17 cellular contexts compared by ENCODE assay signal in genomic region chr12:52249511-52250047, GRCh38. TPM values are rescaled to one million over a fixed set of nuclear protein-coding genes. Genes with fewer than 3 reads are reported as not detected.
DNase-seq lines count a peak whose midpoint lies in the region; ATAC-seq, FAIRE-seq and TF ChIP-seq lines count a peak whose summit lies in the region.
"Had no signal": no experiment of that assay in that cellular context is flagged by ENCODE, and none has a peak within 500 bp of the region (broad histone marks: within the 10 kb centered on the region; RNA-seq: fewer than 3 reads in every experiment).

No MANE protein-coding gene starts in this region.

- peaks cover 27% of the 10 kb centered on the region for H3K36me3 Mint-ChIP-seq in activated CD4-positive, alpha-beta T cell treated with anti-CD3 and anti-CD28 coated beads, Interleukin-2, amount 10 ng/mL, durations not matched to agents 24 days and 14 days (ENCODE audit: low read depth)
- H3K36me3 Mint-ChIP-seq: stimulated activated memory B cell treated with anti-CD40 and anti-IgM and Interleukin-4, amounts not matched to agents 10 μg/mL and 1 μg/mL and 100 μg/mL, for 72 hours had no signal

- peak overlapping the region; percentile 52 for H3K4me3 Mint-ChIP-seq in activated CD4-positive, alpha-beta T cell treated with anti-CD3 and anti-CD28 coated beads, Interleukin-2, amount 10 ng/mL, durations not matched to agents 24 days and 14 days
- H3K4me3 Mint-ChIP-seq: stimulated activated memory B cell treated with anti-CD40 and anti-IgM and Interleukin-4, amounts not matched to agents 10 μg/mL and 1 μg/mL and 100 μg/mL, for 72 hours had no signal

- H3K9me3 ChIP-seq in iPS-15b (ENCODE audit: control insufficient read depth, insufficient read depth, low read length) = no peaks in the 10 kb centered on the region
- no peaks in the 10 kb centered on the region for H3K9me3 ChIP-seq in gastrocnemius medialis

- H3K4me1 ChIP-seq in iPS-15b (ENCODE audit: control insufficient read depth, insufficient read depth, low read length) (peaks cover 2% of the 10 kb centered on the region), gastrocnemius medialis (peaks cover 37 to 45% of the 10 kb centered on the region in 2 donors)

- no peak overlapping the region for H3K9ac ChIP-seq in iPS-15b (ENCODE audit: low read depth, low read length)

- peak overlapping the region in 3 of 4 donors; percentile 73 to 80 (median 79) for H3K27ac ChIP-seq in gastrocnemius medialis

- no peak for TF ChIP-seq CTCF in gastrocnemius medialis (IDR thresholded peaks at IDR 0.05 in 4 of 5, conservative IDR thresholded peaks at IDR 0.05 in 1 of 5)

- no peak for ATAC-seq in gastrocnemius medialis
- ATAC-seq: stimulated activated memory B cell treated with anti-CD40 and anti-IgM and Interleukin-4, amounts not matched to agents 10 μg/mL and 1 μg/mL and 100 μg/mL, for 72 hours had no signal

- H3K27me3 ChIP-seq in iPS-15b (ENCODE audit: control insufficient read depth, insufficient read depth, low read length) (peaks cover 33% of the 10 kb centered on the region), gastrocnemius medialis (no peaks in the 10 kb centered on the region)

- no peak for TF ChIP-seq POLR2A in gastrocnemius medialis (IDR thresholded peaks at IDR 0.05)

- FAIRE-seq in GM19239 (lab: Jason Lieb, UNC) = no peak

- in situ Hi-C loops in gastrocnemius medialis (cut with MboI; ENCODE audit: low sequenced_read_pairs in 4 of 4) = no loop called here
- in situ Hi-C loops in G401 (cut with HindIII; ENCODE audit: low sequenced_read_pairs) = no loop called here

- no peak for DNase-seq in activated CD4-positive, alpha-beta T cell treated with anti-CD3 and anti-CD28 coated beads, Interleukin-2, amount 10 ng/mL, durations not matched to agents 24 days and 14 days
- DNase-seq in activated CD4-positive, alpha-beta T cell treated with anti-CD3 and anti-CD28 coated beads for 1 hour = no peak
- DNase-seq in RPMI8226 (peak; percentile 49), gastrocnemius medialis (no peak), G401 (ENCODE audit: low spot score) (no peak), DMS79 treated with DMSO at 0.1 percent for 48 hours (lab: John Stamatoyannopoulos, UW) (no peak), GM19239 (ENCODE audit: insufficient read length, low spot score) (no peak)
- DNase-seq: activated naive CD4-positive, alpha-beta T cell; central memory CD4-positive, alpha-beta T cell; HCEC 1CT; NCI-H1417; stimulated activated CD4-positive, alpha-beta T cell treated with anti-CD3 and anti-CD28 coated beads, Interleukin-4, amount 100 ng/mL, for 4 hours; T-helper 9 cell had no signal

- H3K36me3 ChIP-seq in iPS-15b (ENCODE audit: control insufficient read depth, insufficient read depth, low read length) (peaks cover 2% of the 10 kb centered on the region), gastrocnemius medialis (no peaks in the 10 kb centered on the region)

- intact Hi-C loops in activated CD4-positive, alpha-beta T cell treated with anti-CD3 and anti-CD28 coated beads, Interleukin-2, amount 10 ng/mL, durations not matched to agents 24 days and 14 days (cut with micrococcal nuclease) = loop anchor here (10.0 kb wide), 1 partner anchor 275 kb away; no protein-coding TSS in a partner anchor
- intact Hi-C loops in gastrocnemius medialis (cut with DNase I; ENCODE audit: low total_unique reads) = loop anchor here (2.0 kb wide), 1 partner anchor 13 kb away; no protein-coding TSS in a partner anchor

- H3K4me3 ChIP-seq in iPS-15b (ENCODE audit: low read depth, low read length) = peak overlapping the region; percentile 27
- H3K4me3 ChIP-seq in gastrocnemius medialis = no peak overlapping the region

- peaks cover 69% of the 10 kb centered on the region for H3K4me1 Mint-ChIP-seq in activated CD4-positive, alpha-beta T cell treated with anti-CD3 and anti-CD28 coated beads, Interleukin-2, amount 10 ng/mL, durations not matched to agents 24 days and 14 days

- no peaks in the 10 kb centered on the region for H3K27me3 Mint-ChIP-seq in activated CD4-positive, alpha-beta T cell treated with anti-CD3 and anti-CD28 coated beads, Interleukin-2, amount 10 ng/mL, durations not matched to agents 24 days and 14 days

- H3K9me3 Mint-ChIP-seq in activated CD4-positive, alpha-beta T cell treated with anti-CD3 and anti-CD28 coated beads, Interleukin-2, amount 10 ng/mL, durations not matched to agents 24 days and 14 days = peaks cover 3% of the 10 kb centered on the region
- H3K9me3 Mint-ChIP-seq: stimulated activated memory B cell treated with anti-CD40 and anti-IgM and Interleukin-4, amounts not matched to agents 10 μg/mL and 1 μg/mL and 100 μg/mL, for 72 hours had no signal

- H3K27ac Mint-ChIP-seq in activated CD4-positive, alpha-beta T cell treated with anti-CD3 and anti-CD28 coated beads, Interleukin-2, amount 10 ng/mL, durations not matched to agents 24 days and 14 days = peak overlapping the region; percentile 82
- H3K27ac Mint-ChIP-seq: stimulated activated memory B cell treated with anti-CD40 and anti-IgM and Interleukin-4, amounts not matched to agents 10 μg/mL and 1 μg/mL and 100 μg/mL, for 72 hours had no signal

RNA-seq across cellular contexts. Expression of gene KRT7, which starts 16.5 kb away (rescaled TPM):
- total RNA-seq in activated CD4-positive, alpha-beta T cell treated with anti-CD3 and anti-CD28 coated beads, Interleukin-2, amount 10 ng/mL, durations not matched to agents 24 days and 14 days = 12.3 and 15.8 TPM in 2 replicates
- 1 to 10 TPM in 3 of 4 donors, under 1 TPM in 1; 0.39 to 4.4 (median 1.2) TPM for total RNA-seq in gastrocnemius medialis
- total RNA-seq in G401 (2014; rRNA removed; shearing (Covaris generic)) = 0.49 TPM in 1 of 2 replicates, not detected in the other

RNA-seq across cellular contexts. Expression of gene KRT86, which starts 24.9 kb away (rescaled TPM):
- 0.44 and 0.64 TPM in 2 replicates for total RNA-seq in activated CD4-positive, alpha-beta T cell treated with anti-CD3 and anti-CD28 coated beads, Interleukin-2, amount 10 ng/mL, durations not matched to agents 24 days and 14 days
- total RNA-seq in gastrocnemius medialis = under 1 TPM in 1 of 4 donors, not detected in 3; 0.24 TPM
- not detected in 2 replicates for total RNA-seq in G401 (2014; rRNA removed; shearing (Covaris generic))
- total RNA-seq: A673, right cardiac atrium had no signal

RNA-seq across cellular contexts. Expression of gene KRT81, which starts 41.8 kb away (rescaled TPM):
- not detected in 2 replicates for total RNA-seq in activated CD4-positive, alpha-beta T cell treated with anti-CD3 and anti-CD28 coated beads, Interleukin-2, amount 10 ng/mL, durations not matched to agents 24 days and 14 days
- total RNA-seq in gastrocnemius medialis = not detected
- not detected in 2 replicates for total RNA-seq in G401 (2014; rRNA removed; shearing (Covaris generic))
- total RNA-seq: right cardiac atrium had no signal

RNA-seq across cellular contexts. Expression of gene KRT80, which starts 57.8 kb away (rescaled TPM):
- not detected in 2 replicates for total RNA-seq in activated CD4-positive, alpha-beta T cell treated with anti-CD3 and anti-CD28 coated beads, Interleukin-2, amount 10 ng/mL, durations not matched to agents 24 days and 14 days
- under 1 TPM in 2 of 4 donors, not detected in 2; 0.13 to 0.26 TPM for total RNA-seq in gastrocnemius medialis
- 0.37 and 0.44 TPM in 2 replicates for total RNA-seq in G401 (2014; rRNA removed; shearing (Covaris generic))
